ENCODE assay signal across 19 cellular contexts in the genomic region with DNA sequence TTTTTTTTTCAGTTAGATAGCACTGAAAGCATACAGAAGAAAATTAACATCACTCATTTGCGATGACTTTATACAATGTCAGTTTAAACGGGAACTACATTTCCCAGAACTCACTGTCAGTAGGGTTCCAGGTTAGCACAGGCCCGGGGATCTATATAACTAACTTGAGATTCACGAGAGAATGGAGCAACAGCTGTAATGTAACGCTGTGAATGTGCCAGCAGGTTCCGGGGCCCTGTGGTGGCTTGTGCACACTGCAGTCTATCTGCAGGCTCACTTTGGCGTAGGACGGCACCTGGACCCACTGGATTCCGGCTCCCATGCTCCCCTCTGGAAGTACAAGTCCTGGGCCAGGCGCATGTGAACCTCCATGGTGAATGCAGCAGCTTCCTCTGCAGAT. TPM values are rescaled to one million over a fixed set of nuclear protein-coding genes. Genes with fewer than 3 reads are reported as not detected.
"Had no signal": no experiment of that assay in that cellular context is flagged by ENCODE, and none has a peak within 500 bp of the region (broad histone marks: within the 10 kb centered on the region; RNA-seq: fewer than 3 reads in every experiment).

No MANE protein-coding gene starts in this region.

- DNase-seq: dermis blood vessel endothelial cell; erythroblast; kidney; left cardiac atrium; left ventricle myocardium inferior; lower lobe of right lung; midbrain; nephron progenitor cell; spleen; stimulated activated CD4-positive, alpha-beta T cell treated with anti-CD3 and anti-CD28 coated beads, Interleukin-15, amount 100 ng/mL, for 24 hours; stimulated activated CD4-positive, alpha-beta T cell treated with anti-CD3 and anti-CD28 coated beads, Interleukin-1b, Interleukin-23, amount 100 ng/mL, for 48 hours; stimulated activated CD4-positive, alpha-beta T cell treated with anti-CD3 and anti-CD28 coated beads, Interleukin-4, amount 100 ng/mL, for 24 hours; tibial artery; upper lobe of right lung had no signal

- ATAC-seq: left cardiac atrium; sciatic nerve; stimulated activated memory B cell treated with anti-CD40 and anti-IgM and Interleukin-4, amounts not matched to agents 10 μg/mL and 1 μg/mL and 100 μg/mL, for 72 hours had no signal

- H3K27me3 ChIP-seq: foreskin keratinocyte, neutrophil, spleen, tibial artery, upper lobe of right lung, vagina had no signal

- H3K36me3 ChIP-seq: left ventricle myocardium inferior, lower lobe of right lung, neutrophil, spleen, tibial artery, upper lobe of right lung, vagina had no signal

- FAIRE-seq: kidney had no signal

- H3K4me3 ChIP-seq: left ventricle myocardium inferior, lower lobe of right lung, spleen, tibial artery, upper lobe of right lung, vagina had no signal

- H3K4me1 ChIP-seq: foreskin keratinocyte, left ventricle myocardium inferior, tibial artery, upper lobe of right lung, vagina had no signal

- H3K9me3 ChIP-seq: neutrophil, upper lobe of right lung, vagina had no signal

- H3K27ac ChIP-seq: foreskin keratinocyte, left ventricle myocardium inferior, lower lobe of right lung, neutrophil, tibial artery, upper lobe of right lung, vagina had no signal

RNA-seq across cellular contexts. Expression of a gene that starts 19.4 kb away (rescaled TPM):
- polyA plus RNA-seq: foreskin keratinocyte had no signal

RNA-seq across cellular contexts. Expression of a gene that starts 53.6 kb away (rescaled TPM):
- polyA plus RNA-seq: foreskin keratinocyte had no signal
